ENCODE assay signal across 2 cellular contexts in genomic region chr15:92683511-92683834, GRCh38.
TF ChIP-seq lines count a peak whose summit lies in the region.

No MANE protein-coding gene starts in this region.

TF ChIP-seq in GM23338, 12 proteins besides CTCF, POLR2A, EP300 and RAD21:
- TF ChIP-seq REST (IDR thresholded peaks at IDR 0.05; ENCODE audit: unreplicated experiment) (no peak), ZNF331 (CRISPR knock-in tag; IDR thresholded peaks at IDR 0.05; ENCODE audit: low read depth) (no peak), ZNF114 (CRISPR knock-in tag; IDR thresholded peaks at IDR 0.05) (no peak), ZNF462 (CRISPR knock-in tag; IDR thresholded peaks at IDR 0.05) (no peak), EZH2 (IDR thresholded peaks at IDR 0.05; ENCODE audit: low read depth, unreplicated experiment) (no peak), CREB1 (CRISPR knock-in tag; IDR thresholded peaks at IDR 0.05; ENCODE audit: low read depth) (no peak), STAT1 (IDR thresholded peaks at IDR 0.05; ENCODE audit: unreplicated experiment) (no peak), POLR2AphosphoS5 (IDR thresholded peaks at IDR 0.05; ENCODE audit: low read depth) (no peak), JUNB (IDR thresholded peaks at IDR 0.05; ENCODE audit: unreplicated experiment) (no peak), NANOG (IDR thresholded peaks at IDR 0.05; ENCODE audit: borderline replicate concordance) (no peak), EZH2phosphoT487 (IDR thresholded peaks at IDR 0.05; ENCODE audit: unreplicated experiment) (no peak)
- TF ChIP-seq, protein P1, sequence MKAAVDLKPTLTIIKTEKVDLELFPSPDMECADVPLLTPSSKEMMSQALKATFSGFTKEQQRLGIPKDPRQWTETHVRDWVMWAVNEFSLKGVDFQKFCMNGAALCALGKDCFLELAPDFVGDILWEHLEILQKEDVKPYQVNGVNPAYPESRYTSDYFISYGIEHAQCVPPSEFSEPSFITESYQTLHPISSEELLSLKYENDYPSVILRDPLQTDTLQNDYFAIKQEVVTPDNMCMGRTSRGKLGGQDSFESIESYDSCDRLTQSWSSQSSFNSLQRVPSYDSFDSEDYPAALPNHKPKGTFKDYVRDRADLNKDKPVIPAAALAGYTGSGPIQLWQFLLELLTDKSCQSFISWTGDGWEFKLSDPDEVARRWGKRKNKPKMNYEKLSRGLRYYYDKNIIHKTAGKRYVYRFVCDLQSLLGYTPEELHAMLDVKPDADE (IDR thresholded peaks at IDR 0.05) = no peak

TF ChIP-seq in HepG2, 621 proteins besides CTCF, POLR2A, EP300 and RAD21 (continued from another document):
- TF ChIP-seq ZNF558 (CRISPR knock-in tag; IDR thresholded peaks at IDR 0.05; ENCODE audit: borderline replicate concordance) = no peak
- TF ChIP-seq HNRNPH1 (optimal IDR thresholded peaks at IDR 0.05; ENCODE audit: low read depth, low read length) = no peak
- peak; percentile 93; the same call in 1 of the 2 replicates for TF ChIP-seq SMC3 (IDR thresholded peaks at IDR 0.05; ENCODE audit: low read length)
- TF ChIP-seq ZNF34 (CRISPR knock-in tag; IDR thresholded peaks at IDR 0.05; ENCODE audit: borderline replicate concordance) = no peak
- no peak for TF ChIP-seq ZNF713 (CRISPR knock-in tag; IDR thresholded peaks at IDR 0.05)
- peak; percentile 92 for TF ChIP-seq STAG1 (CRISPR knock-in tag; IDR thresholded peaks at IDR 0.05)
- no peak for TF ChIP-seq NR2F2 (IDR thresholded peaks at IDR 0.05; ENCODE audit: borderline replicate concordance, low read depth)
- TF ChIP-seq MAZ (IDR thresholded peaks at IDR 0.05; ENCODE audit: borderline replicate concordance, low read depth, low read length) = no peak
- peak; percentile 22; the same call in 1 of the 2 replicates for TF ChIP-seq MAZ (CRISPR knock-in tag; IDR thresholded peaks at IDR 0.05; ENCODE audit: low read depth)
- no peak for TF ChIP-seq ZNF766 (CRISPR knock-in tag; IDR thresholded peaks at IDR 0.05; ENCODE audit: borderline replicate concordance)
- no peak for TF ChIP-seq PBX3 (CRISPR knock-in tag; IDR thresholded peaks at IDR 0.05; ENCODE audit: borderline replicate concordance)
- TF ChIP-seq TEAD2 (CRISPR knock-in tag; IDR thresholded peaks at IDR 0.05) = no peak
- TF ChIP-seq, protein P2, sequence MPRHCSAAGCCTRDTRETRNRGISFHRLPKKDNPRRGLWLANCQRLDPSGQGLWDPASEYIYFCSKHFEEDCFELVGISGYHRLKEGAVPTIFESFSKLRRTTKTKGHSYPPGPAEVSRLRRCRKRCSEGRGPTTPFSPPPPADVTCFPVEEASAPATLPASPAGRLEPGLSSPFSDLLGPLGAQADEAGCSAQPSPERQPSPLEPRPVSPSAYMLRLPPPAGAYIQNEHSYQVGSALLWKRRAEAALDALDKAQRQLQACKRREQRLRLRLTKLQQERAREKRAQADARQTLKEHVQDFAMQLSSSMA (CRISPR knock-in tag; IDR thresholded peaks at IDR 0.05) = no peak
- TF ChIP-seq TBL1XR1 (IDR thresholded peaks at IDR 0.05; ENCODE audit: borderline replicate concordance, low read length, partially characterized antibody) = no peak
